1 cellular context compared by ENCODE assay signal in the genomic region with DNA sequence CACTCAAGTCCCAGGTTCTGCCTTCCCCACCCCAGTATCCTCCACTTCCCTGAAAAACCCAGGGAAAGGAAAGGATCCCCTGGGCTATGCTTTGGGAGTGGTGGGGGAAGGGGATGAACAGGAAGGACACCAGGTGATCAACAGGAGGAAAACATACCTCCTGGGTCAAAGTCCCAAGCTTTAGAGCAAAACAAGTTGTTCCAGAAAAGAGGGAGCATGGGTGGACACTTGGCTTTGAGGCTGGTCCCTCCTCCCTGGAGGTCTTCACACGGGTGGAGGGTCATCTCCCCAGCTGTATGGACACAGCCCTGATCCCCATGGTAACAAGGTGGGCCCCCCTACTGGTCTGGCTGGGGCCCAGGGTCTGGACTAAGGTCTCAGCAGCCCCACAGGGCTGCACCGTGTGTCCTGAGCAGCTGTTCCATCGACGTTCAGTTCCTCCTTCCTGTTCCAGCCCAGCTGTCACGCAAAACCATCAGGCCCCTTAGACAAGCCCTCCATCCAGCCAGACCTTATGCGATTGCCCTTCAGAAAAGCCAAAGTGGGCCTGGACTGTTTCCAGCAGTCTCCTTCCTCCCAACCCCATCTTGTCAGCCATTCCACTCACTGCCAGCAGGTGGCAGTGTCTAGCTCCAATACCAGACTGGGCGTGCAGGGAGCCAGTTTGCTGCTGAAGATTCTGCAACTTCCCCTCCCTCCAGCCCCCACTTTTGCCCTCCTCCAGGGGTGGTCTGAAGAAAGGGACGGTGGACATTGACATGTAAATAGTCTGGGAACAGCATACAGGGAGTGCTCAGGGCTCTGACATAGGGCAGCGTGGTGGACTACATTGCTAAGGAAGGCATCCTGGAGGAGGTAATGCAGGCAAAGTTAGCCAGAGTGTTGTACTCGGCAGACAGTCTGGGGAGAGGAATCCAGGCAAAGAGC.
TF ChIP-seq lines count a peak whose summit lies in the region.

No MANE protein-coding gene starts in this region.

TF ChIP-seq in K562, 482 proteins besides CTCF, POLR2A, EP300 and RAD21 (continued from another document):
- TF ChIP-seq HBP1 (CRISPR knock-in tag; IDR thresholded peaks at IDR 0.05) (no peak), PKNOX1 (IDR thresholded peaks at IDR 0.05) (peak; percentile 67), NR2F6 (CRISPR knock-in tag; IDR thresholded peaks at IDR 0.05) (0 out of 2 replicates have a peak, but pooled peaks have one; percentile 30), DPF2 (IDR thresholded peaks at IDR 0.05) (peak; percentile 39; the same call in 1 of the 2 replicates), DDX20 (tag; IDR thresholded peaks at IDR 0.05; ENCODE audit: low read depth) (no peak), TOE1 (IDR thresholded peaks at IDR 0.05; ENCODE audit: borderline replicate concordance) (peak; percentile 31; the same call in 1 of the 2 replicates), TOE1 (CRISPR knock-in tag; IDR thresholded peaks at IDR 0.05; ENCODE audit: borderline replicate concordance, low read depth) (no peak), SPI1 (IDR thresholded peaks at IDR 0.05; ENCODE audit: borderline replicate concordance, low read depth, low read length) (peak; percentile 66), TEAD1 (CRISPR knock-in tag; IDR thresholded peaks at IDR 0.05) (0 out of 4 replicates have a peak, but pooled peaks of 1 of the 2 experiments have one; percentile 11), GTF2F1 (IDR thresholded peaks at IDR 0.05; ENCODE audit: low read depth, low read length) (0 out of 2 replicates have a peak, but pooled peaks have one; percentile 32), OTX1 (CRISPR knock-in tag; IDR thresholded peaks at IDR 0.05) (peak; percentile 55; the same call in 1 of the 2 replicates), KDM5B (IDR thresholded peaks at IDR 0.05; ENCODE audit: insufficient replicate concordance, low read depth, low read length) (no peak), CREB1 (IDR thresholded peaks at IDR 0.05) (no peak), CREB1 (CRISPR knock-in tag; IDR thresholded peaks at IDR 0.05) (0 out of 2 replicates have a peak, but pooled peaks have one; percentile 20), CC2D1A (IDR thresholded peaks at IDR 0.05) (peak; percentile 88), ZBTB7A (IDR thresholded peaks at IDR 0.05; ENCODE audit: borderline replicate concordance, control insufficient read depth, low read depth, low read length) (peak; percentile 63; the same call in 1 of the 2 replicates), ZNF146 (CRISPR knock-in tag; IDR thresholded peaks at IDR 0.05; ENCODE audit: unreplicated experiment) (no peak), NKRF (IDR thresholded peaks at IDR 0.05; ENCODE audit: borderline replicate concordance) (no peak), SMAD4 (CRISPR knock-in tag; conservative IDR thresholded peaks at IDR 0.05) (peak; percentile 50), GATA2 (CRISPR knock-in tag; IDR thresholded peaks at IDR 0.05) (no peak), NR1H2 (CRISPR knock-in tag; IDR thresholded peaks at IDR 0.05) (no peak), SRF (CRISPR knock-in tag; IDR thresholded peaks at IDR 0.05) (peak in 1 of 2 experiments; percentile 41; a peak in 1 of 4 replicates), ZBTB8A (IDR thresholded peaks at IDR 0.05; ENCODE audit: partially characterized antibody) (no peak), MYNN (IDR thresholded peaks at IDR 0.05) (peak; percentile 57; the same call in 1 of the 2 replicates), MYNN (CRISPR knock-in tag; IDR thresholded peaks at IDR 0.05) (no peak), HDGF (IDR thresholded peaks at IDR 0.05) (peak; percentile 95; the same call in 1 of the 2 replicates), TRIM24 (IDR thresholded peaks at IDR 0.05) (no peak; a peak in 1 of 4 replicates), ARID1B (IDR thresholded peaks at IDR 0.05) (peak; percentile 47), TEAD4 (IDR thresholded peaks at IDR 0.05; ENCODE audit: low read length) (peak; percentile 46; the same call in 1 of the 2 replicates), TEAD4 (CRISPR knock-in tag; IDR thresholded peaks at IDR 0.05; ENCODE audit: borderline replicate concordance) (no peak), RB1 (IDR thresholded peaks at IDR 0.05; ENCODE audit: low read depth) (peak; percentile 12; the same call in 1 of the 2 replicates), SREBF1 (IDR thresholded peaks at IDR 0.05; ENCODE audit: borderline replicate concordance, low read depth, low read length) (no peak), CXXC5 (CRISPR knock-in tag; IDR thresholded peaks at IDR 0.05) (peak; percentile 16; the same call in 1 of the 2 replicates), XRCC5 (IDR thresholded peaks at IDR 0.05; ENCODE audit: low read depth, low read length) (peak; percentile 96), TRIM28 (IDR thresholded peaks at IDR 0.05) (peak; percentile 36; the same call in 1 of the 2 replicates), E4F1 (CRISPR knock-in tag; IDR thresholded peaks at IDR 0.05; ENCODE audit: borderline replicate concordance) (no peak), SMC3 (conservative IDR thresholded peaks at IDR 0.05; ENCODE audit: insufficient read depth, low read depth, low read length) (peak; percentile 94)
- TF ChIP-seq, protein P1, sequence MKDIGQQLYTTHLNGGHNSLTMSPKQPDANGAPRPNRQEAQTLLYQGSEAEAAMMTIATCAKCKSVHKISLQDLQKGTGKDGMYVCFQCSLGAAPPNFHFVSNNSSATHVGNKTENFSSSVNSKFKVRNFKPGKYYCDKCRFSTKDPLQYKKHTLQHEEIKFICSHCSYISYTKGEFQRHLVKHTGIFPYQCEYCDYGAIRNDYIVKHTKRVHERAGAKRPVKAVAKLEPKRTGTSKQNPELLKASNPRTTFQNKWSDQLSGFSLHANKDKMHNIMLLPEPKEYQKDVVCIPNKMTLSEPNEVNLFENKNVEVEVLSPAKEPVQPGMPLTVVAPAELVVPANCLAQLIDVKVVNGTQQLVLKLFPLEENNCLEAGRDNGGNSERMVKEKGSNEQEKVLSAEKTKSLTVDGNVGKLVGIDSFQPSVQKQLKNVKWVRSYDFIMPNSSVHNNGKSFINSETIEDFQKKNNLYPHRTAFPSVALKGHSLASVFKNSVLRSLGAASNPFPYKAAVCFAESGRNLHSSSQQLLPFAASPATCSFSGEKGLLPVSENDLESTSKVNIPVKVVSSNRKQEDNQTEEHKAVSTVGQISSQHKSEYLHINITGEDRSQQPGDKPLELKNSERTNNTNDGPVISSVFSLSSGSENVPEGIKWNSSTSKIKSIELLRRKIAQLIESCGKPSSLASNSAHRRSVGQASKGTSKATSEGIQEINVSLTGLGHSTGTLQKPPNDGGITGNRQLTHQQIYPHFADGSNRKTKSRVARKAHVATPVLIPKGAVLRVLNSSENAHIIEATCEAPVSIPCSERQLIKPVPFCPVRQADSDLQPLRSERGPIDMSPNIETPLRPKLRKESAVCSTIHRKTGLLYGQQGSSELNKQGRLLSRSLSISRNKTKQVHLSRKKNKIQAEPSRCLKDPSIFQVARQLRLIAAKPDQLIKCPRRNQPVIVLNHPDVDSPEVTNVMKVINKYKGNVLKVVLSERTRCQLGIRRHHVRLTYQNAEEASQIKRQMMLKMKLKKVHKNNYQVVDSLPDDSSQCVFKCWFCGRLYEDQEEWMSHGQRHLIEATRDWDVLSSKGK (CRISPR knock-in tag; IDR thresholded peaks at IDR 0.05): no peak
- TF ChIP-seq, protein P2, sequence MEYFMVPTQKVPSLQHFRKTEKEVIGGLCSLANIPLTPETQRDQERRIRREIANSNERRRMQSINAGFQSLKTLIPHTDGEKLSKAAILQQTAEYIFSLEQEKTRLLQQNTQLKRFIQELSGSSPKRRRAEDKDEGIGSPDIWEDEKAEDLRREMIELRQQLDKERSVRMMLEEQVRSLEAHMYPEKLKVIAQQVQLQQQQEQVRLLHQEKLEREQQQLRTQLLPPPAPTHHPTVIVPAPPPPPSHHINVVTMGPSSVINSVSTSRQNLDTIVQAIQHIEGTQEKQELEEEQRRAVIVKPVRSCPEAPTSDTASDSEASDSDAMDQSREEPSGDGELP (CRISPR knock-in tag; IDR thresholded peaks at IDR 0.05; ENCODE audit: borderline replicate concordance): peak; percentile 84
- TF ChIP-seq, protein P3, sequence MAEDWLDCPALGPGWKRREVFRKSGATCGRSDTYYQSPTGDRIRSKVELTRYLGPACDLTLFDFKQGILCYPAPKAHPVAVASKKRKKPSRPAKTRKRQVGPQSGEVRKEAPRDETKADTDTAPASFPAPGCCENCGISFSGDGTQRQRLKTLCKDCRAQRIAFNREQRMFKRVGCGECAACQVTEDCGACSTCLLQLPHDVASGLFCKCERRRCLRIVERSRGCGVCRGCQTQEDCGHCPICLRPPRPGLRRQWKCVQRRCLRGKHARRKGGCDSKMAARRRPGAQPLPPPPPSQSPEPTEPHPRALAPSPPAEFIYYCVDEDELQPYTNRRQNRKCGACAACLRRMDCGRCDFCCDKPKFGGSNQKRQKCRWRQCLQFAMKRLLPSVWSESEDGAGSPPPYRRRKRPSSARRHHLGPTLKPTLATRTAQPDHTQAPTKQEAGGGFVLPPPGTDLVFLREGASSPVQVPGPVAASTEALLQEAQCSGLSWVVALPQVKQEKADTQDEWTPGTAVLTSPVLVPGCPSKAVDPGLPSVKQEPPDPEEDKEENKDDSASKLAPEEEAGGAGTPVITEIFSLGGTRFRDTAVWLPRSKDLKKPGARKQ (CRISPR knock-in tag; IDR thresholded peaks at IDR 0.05): no peak
